22 cellular contexts compared by ENCODE assay signal in genomic region chr1:54353959-54354358, GRCh38. TPM values are rescaled to one million over a fixed set of nuclear protein-coding genes. Genes with fewer than 3 reads are reported as not detected.
A peak's percentile ranks its signal among the peaks of the same experiment; 100 is the strongest.
DNase-seq lines count a peak whose midpoint lies in the region; ATAC-seq and TF ChIP-seq lines count a peak whose summit lies in the region.
"Had no signal": no experiment of that assay in that cellular context is flagged by ENCODE, and none has a peak within 500 bp of the region (broad histone marks: within the 10 kb centered on the region; RNA-seq: fewer than 3 reads in every experiment).

No MANE protein-coding gene starts in this region.

- CTCF ChIA-PET in CD4-positive, alpha-beta T cell (lab: Charles Lee): no interaction called here

- POLR2A ChIA-PET in CD4-positive, alpha-beta T cell (lab: Charles Lee): no interaction called here
- POLR2A ChIA-PET in naive thymus-derived CD8-positive, alpha-beta T cell (lab: Charles Lee): no interaction called here

- H3K27me3 ChIP-seq in CD4-positive, alpha-beta T cell (ENCODE audit: control insufficient read depth, insufficient read depth, low read length): no peaks in the 10 kb centered on the region
- no peaks in the 10 kb centered on the region for H3K27me3 ChIP-seq in H7 (ENCODE audit: control insufficient read depth, insufficient read depth, low read length)
- H3K27me3 ChIP-seq in thyroid gland: no peaks in the 10 kb centered on the region
- H3K27me3 ChIP-seq: breast epithelium had no signal

- 96 to 100% methylated on average over 2 to 4 of the region's 4 CpGs for WGBS in thyroid gland, 2 donors

- no peaks in the 10 kb centered on the region for H3K9me3 Mint-ChIP-seq in CD4-positive, alpha-beta T cell
- no peaks in the 10 kb centered on the region for H3K9me3 Mint-ChIP-seq in brain
- H3K9me3 Mint-ChIP-seq in naive thymus-derived CD8-positive, alpha-beta T cell: no peaks in the 10 kb centered on the region
- H3K9me3 Mint-ChIP-seq: activated B cell treated with CpG ODN at 0.5 μM for 24 hours; activated naive CD8-positive, alpha-beta T cell treated with anti-CD3 and anti-CD28 coated beads for 36 hours had no signal

- peak overlapping the region; percentile 62 for H3K4me3 Mint-ChIP-seq in CD4-positive, alpha-beta T cell
- peak overlapping the region in 1 of 5 experiments; percentile 9 for H3K4me3 Mint-ChIP-seq in brain
- H3K4me3 Mint-ChIP-seq in naive thymus-derived CD8-positive, alpha-beta T cell: peak overlapping the region in 7 of 10 donors; percentile 12 to 93 (median 62)
- H3K4me3 Mint-ChIP-seq: activated B cell treated with CpG ODN at 0.5 μM for 24 hours; activated naive CD8-positive, alpha-beta T cell treated with anti-CD3 and anti-CD28 coated beads for 36 hours had no signal

- peak overlapping the region; percentile 61 for H3K27ac Mint-ChIP-seq in CD4-positive, alpha-beta T cell
- H3K27ac Mint-ChIP-seq in brain: peak overlapping the region in 4 of 5 experiments; percentile 68 to 98 (median 89)
- H3K27ac Mint-ChIP-seq in naive thymus-derived CD8-positive, alpha-beta T cell: peak overlapping the region; percentile 50 to 98 (median 82)
- H3K27ac Mint-ChIP-seq: activated B cell treated with CpG ODN at 0.5 μM for 24 hours; activated naive CD8-positive, alpha-beta T cell treated with anti-CD3 and anti-CD28 coated beads for 36 hours had no signal

- peaks cover 14 to 17% of the 10 kb centered on the region in 2 donors for H3K4me1 ChIP-seq in thyroid gland
- H3K4me1 ChIP-seq: breast epithelium had no signal

- H3K27me3 Mint-ChIP-seq in CD4-positive, alpha-beta T cell: no peaks in the 10 kb centered on the region
- peaks cover 3% of the 10 kb centered on the region for H3K27me3 Mint-ChIP-seq in brain
- no peaks in the 10 kb centered on the region for H3K27me3 Mint-ChIP-seq in naive thymus-derived CD8-positive, alpha-beta T cell
- H3K27me3 Mint-ChIP-seq: activated naive CD8-positive, alpha-beta T cell treated with anti-CD3 and anti-CD28 coated beads for 36 hours had no signal

- TF ChIP-seq CTCF in CD4-positive, alpha-beta T cell (IDR thresholded peaks at IDR 0.05): no peak
- no peak for TF ChIP-seq CTCF in brain (conservative IDR thresholded peaks at IDR 0.05)
- no peak for TF ChIP-seq CTCF in thyroid gland (IDR thresholded peaks at IDR 0.05)

- no peak overlapping the region for H3K27ac ChIP-seq in CD4-positive, alpha-beta T cell (ENCODE audit: low read depth, low read length)
- H3K27ac ChIP-seq in thyroid gland: no peak overlapping the region
- H3K27ac ChIP-seq: breast epithelium, thoracic aorta had no signal

- H3K36me3 ChIP-seq in H7 (replicated peaks; ENCODE audit: control insufficient read depth, insufficient read depth, low read length): no peaks in the 10 kb centered on the region; the same call in none of the 2 replicates
- no peaks in the 10 kb centered on the region for H3K36me3 ChIP-seq in thyroid gland
- H3K36me3 ChIP-seq: breast epithelium, thoracic aorta had no signal

- H3K36me3 Mint-ChIP-seq in CD4-positive, alpha-beta T cell (ENCODE audit: low read depth): peaks cover 8% of the 10 kb centered on the region
- peaks cover 7% of the 10 kb centered on the region for H3K36me3 Mint-ChIP-seq in brain
- H3K36me3 Mint-ChIP-seq in naive thymus-derived CD8-positive, alpha-beta T cell: peaks cover 0 to 13% (median 2%) of the 10 kb centered on the region in 3 donors

- TF ChIP-seq POLR2A in thyroid gland (IDR thresholded peaks at IDR 0.05): no peak

- intact Hi-C loops in CD4-positive, alpha-beta T cell (cut with DNase I, micrococcal nuclease): no loop called here
- intact Hi-C loops in thyroid gland (cut with DNase I): no loop called here

- no peak for DNase-seq in CD4-positive, alpha-beta T cell
- DNase-seq in H7 (peak; percentile 60), EL (no peak), thyroid gland (no peak)
- DNase-seq in naive thymus-derived CD8-positive, alpha-beta T cell: no peak
- no peak for DNase-seq in activated CD8-positive, alpha-beta memory T cell treated with anti-CD3 and anti-CD28 coated beads, Interleukin-2, amount 50 U/mL, for 4 hours
- DNase-seq: activated B cell treated with CpG ODN at 0.5 μM for 24 hours; activated CD8-positive, alpha-beta memory T cell treated with anti-CD3 and anti-CD28 coated beads for 24 hours; activated naive CD8-positive, alpha-beta T cell treated with anti-CD3 and anti-CD28 coated beads for 36 hours; erythroblast; foreskin melanocyte; Karpas-422; NCI-H1105 treated with DMSO at 0.1 percent for 48 hours; NCI-H2107; NCI-H526 treated with DMSO at 0.1 percent for 48 hours; SIG-M5; stimulated activated CD4-positive, alpha-beta T cell treated with anti-CD3 and anti-CD28 coated beads, Interleukin-12 subunit alpha, Interleukin-12 subunit beta, amount 100 ng/mL, for 4 hours had no signal

- peaks cover 91% of the 10 kb centered on the region for H3K4me1 Mint-ChIP-seq in CD4-positive, alpha-beta T cell (ENCODE audit: low read depth)
- H3K4me1 Mint-ChIP-seq in brain: peaks cover 100% of the 10 kb centered on the region
- H3K4me1 Mint-ChIP-seq in naive thymus-derived CD8-positive, alpha-beta T cell: peaks cover 55 to 100% (median 90%) of the 10 kb centered on the region in 4 donors

- H3K4me3 ChIP-seq in H7 (ENCODE audit: insufficient read depth, low read depth, low read length) (no peak overlapping the region), thyroid gland (replicated peaks in 1 of 3) (no peak overlapping the region)
- H3K4me3 ChIP-seq: breast epithelium, thoracic aorta had no signal

- no peak for ATAC-seq in CD4-positive, alpha-beta T cell (ENCODE audit: poor library complexity)
- no peak for ATAC-seq in naive thymus-derived CD8-positive, alpha-beta T cell
- ATAC-seq in HG03025 (IDR thresholded peaks at IDR 0.05; ENCODE audit: low FRiP score, unreplicated experiment): no peak

- no peaks in the 10 kb centered on the region for H3K9me3 ChIP-seq in CD4-positive, alpha-beta T cell (ENCODE audit: control insufficient read depth, low read length)
- H3K9me3 ChIP-seq in thyroid gland: no peaks in the 10 kb centered on the region
- H3K9me3 ChIP-seq: breast epithelium, Caco-2, thoracic aorta had no signal

RNA-seq across cellular contexts. Expression of gene SSBP3, which starts 52.2 kb away (rescaled TPM):
- total RNA-seq in CD4-positive, alpha-beta T cell: 10 to 100 TPM; 50.6 to 52.4 TPM
- total RNA-seq in H7 (2014; rRNA removed; shearing (Covaris generic)): 98.0 and 109 TPM in 2 replicates
- 197 TPM for polyA plus RNA-seq in brain (ENCODE audit: insufficient read depth, low read depth, low replicate concordance)
- 10 to 100 TPM; 88.7 to 93.8 TPM for total RNA-seq in naive thymus-derived CD8-positive, alpha-beta T cell
- 10 to 100 TPM; 16.1 to 19.8 (median 16.7) TPM for polyA plus RNA-seq in naive thymus-derived CD8-positive, alpha-beta T cell
- 10 to 100 TPM; 15.4 to 23.0 (median 18.2) TPM for total RNA-seq in thyroid gland
